36 cellular contexts compared by ENCODE assay signal in genomic region chr12:12147111-12147510, GRCh38.
"Had no signal": no experiment of that assay in that cellular context is flagged by ENCODE, and none has a peak within 500 bp of the region (broad histone marks: within the 10 kb centered on the region; RNA-seq: fewer than 3 reads in every experiment).

No MANE protein-coding gene starts in this region.

- H3K27ac ChIP-seq: adrenal gland, coronary artery, epithelial cell of prostate, esophagus squamous epithelium, heart left ventricle had no signal

- H3K4me3 Mint-ChIP-seq: activated CD4-positive, alpha-beta memory T cell treated with anti-CD3 and anti-CD28 coated beads for 36 hours; activated CD4-positive, alpha-beta T cell treated with anti-CD3 and anti-CD28 coated beads for 36 hours; activated CD4-positive, alpha-beta T cell treated with anti-CD3 and anti-CD28 coated beads, Interleukin-2, amount 10 ng/mL, durations not matched to agents 24 days and 14 days; activated CD8-positive, alpha-beta memory T cell treated with anti-CD3 and anti-CD28 coated beads, Interleukin-2, amount 10 ng/mL, durations not matched to agents 7 days and 5 days; activated CD8-positive, alpha-beta T cell treated with anti-CD3 and anti-CD28 coated beads, Interleukin-2, amount 10 ng/mL, durations not matched to agents 7 days and 5 days; activated naive CD4-positive, alpha-beta T cell treated with anti-CD3 and anti-CD28 coated beads for 36 hours; activated naive CD4-positive, alpha-beta T cell treated with anti-CD3 and anti-CD28 coated beads, Interleukin-2, amount 50 U/mL, for 24 hours; activated naive CD8-positive, alpha-beta T cell treated with anti-CD3 and anti-CD28 coated beads for 36 hours; activated naive CD8-positive, alpha-beta T cell treated with anti-CD3 and anti-CD28 coated beads, Interleukin-2, amount 50 U/mL, for 24 hours; activated T-helper 1 cell treated with anti-CD3 and anti-CD28 coated beads, Interleukin-12 subunit alpha, Interleukin-12 subunit beta, Interleukin-2, Interleukin-4 antibody, amounts not matched to agents 30 ng/mL and 10 ng/mL and 1 ng/mL, durations not matched to agents 14 hours and 24 hours and 36 hours; brain; central memory CD8-positive, alpha-beta T cell; dendritic cell treated with granulocyte-macrophage colony-stimulating factor and Interleukin-4, amounts not matched to agents 40 ng/mL and 50 ng/mL, for 4 days; effector memory CD8-positive, alpha-beta T cell; T-cell; T-helper 1 cell treated with Interleukin-12 subunit alpha and Interleukin-12 subunit beta and Interleukin-4 antibody, amounts not matched to agents 30 μg/mL and 1 μg/mL, for 36 hours; T-helper 2 cell treated with Interferon-gamma antibody and Interleukin-4, amounts not matched to agents 5 μg/mL and 100 μg/mL, for 36 hours had no signal

- DNase-seq: activated CD4-positive, alpha-beta memory T cell treated with anti-CD3 and anti-CD28 coated beads for 36 hours; activated CD4-positive, alpha-beta T cell treated with anti-CD3 and anti-CD28 coated beads for 36 hours; activated CD4-positive, alpha-beta T cell treated with anti-CD3 and anti-CD28 coated beads, Interleukin-2, amount 10 ng/mL, durations not matched to agents 24 days and 14 days; activated CD4-positive, CD25-positive, alpha-beta regulatory T cell; activated CD4-positive, CD25-positive, alpha-beta regulatory T cell treated with anti-CD3 and anti-CD28 coated beads, Interleukin-2, amount 50 U/mL, for 72 hours; activated CD8-positive, alpha-beta memory T cell treated with anti-CD3 and anti-CD28 coated beads, Interleukin-2, amount 10 ng/mL, durations not matched to agents 7 days and 5 days; activated CD8-positive, alpha-beta memory T cell treated with anti-CD3 and anti-CD28 coated beads, Interleukin-2, amount 50 U/mL, for 4 hours; activated CD8-positive, alpha-beta T cell treated with anti-CD3 and anti-CD28 coated beads, Interleukin-2, amount 10 ng/mL, durations not matched to agents 7 days and 5 days; activated effector memory CD4-positive, alpha-beta T cell treated with anti-CD3 and anti-CD28 coated beads, Interleukin-2, amount 50 U/mL, for 16 hours; activated naive CD4-positive, alpha-beta T cell treated with anti-CD3 and anti-CD28 coated beads for 36 hours; activated naive CD8-positive, alpha-beta T cell treated with anti-CD3 and anti-CD28 coated beads for 36 hours; activated naive CD8-positive, alpha-beta T cell treated with anti-CD3 and anti-CD28 coated beads, Interleukin-2, amount 50 U/mL, for 24 hours; activated T-cell treated with anti-CD3 and anti-CD28 coated beads, Interleukin-2, amount 50 U/mL, for 1 hour; activated T-cell treated with anti-CD3 and anti-CD28 coated beads, Interleukin-2, amount 50 U/mL, for 48 hours; adrenal gland; amygdala; aorta; effector CD4-positive, alpha-beta T cell; effector memory CD8-positive, alpha-beta T cell; esophagus squamous epithelium; foreskin fibroblast; glutamatergic neuron; heart left ventricle; SW 1271; T-cell; T1000 had no signal

- H3K4me1 Mint-ChIP-seq: activated CD4-positive, alpha-beta T cell treated with anti-CD3 and anti-CD28 coated beads for 36 hours; activated CD4-positive, alpha-beta T cell treated with anti-CD3 and anti-CD28 coated beads, Interleukin-2, amount 10 ng/mL, durations not matched to agents 24 days and 14 days; activated CD8-positive, alpha-beta memory T cell treated with anti-CD3 and anti-CD28 coated beads, Interleukin-2, amount 10 ng/mL, durations not matched to agents 7 days and 5 days; activated naive CD4-positive, alpha-beta T cell treated with anti-CD3 and anti-CD28 coated beads, Interleukin-2, amount 50 U/mL, for 24 hours; activated naive CD8-positive, alpha-beta T cell treated with anti-CD3 and anti-CD28 coated beads for 36 hours; activated naive CD8-positive, alpha-beta T cell treated with anti-CD3 and anti-CD28 coated beads, Interleukin-2, amount 50 U/mL, for 24 hours; central memory CD8-positive, alpha-beta T cell; T-cell had no signal

- H3K36me3 Mint-ChIP-seq: activated CD8-positive, alpha-beta memory T cell treated with anti-CD3 and anti-CD28 coated beads, Interleukin-2, amount 10 ng/mL, durations not matched to agents 7 days and 5 days; activated naive CD8-positive, alpha-beta T cell treated with anti-CD3 and anti-CD28 coated beads for 36 hours had no signal

- H3K9me3 ChIP-seq: adrenal gland, esophagus squamous epithelium, heart left ventricle had no signal

- H3K9me3 Mint-ChIP-seq: activated CD4-positive, alpha-beta memory T cell treated with anti-CD3 and anti-CD28 coated beads for 36 hours; activated CD4-positive, alpha-beta T cell treated with anti-CD3 and anti-CD28 coated beads, Interleukin-2, amount 10 ng/mL, durations not matched to agents 24 days and 14 days; activated naive CD4-positive, alpha-beta T cell treated with anti-CD3 and anti-CD28 coated beads for 36 hours; activated naive CD4-positive, alpha-beta T cell treated with anti-CD3 and anti-CD28 coated beads, Interleukin-2, amount 50 U/mL, for 24 hours; activated naive CD8-positive, alpha-beta T cell treated with anti-CD3 and anti-CD28 coated beads for 36 hours; activated naive CD8-positive, alpha-beta T cell treated with anti-CD3 and anti-CD28 coated beads, Interleukin-2, amount 50 U/mL, for 24 hours; activated T-helper 1 cell treated with anti-CD3 and anti-CD28 coated beads, Interleukin-12 subunit alpha, Interleukin-12 subunit beta, Interleukin-2, Interleukin-4 antibody, amounts not matched to agents 30 ng/mL and 10 ng/mL and 1 ng/mL, durations not matched to agents 14 hours and 24 hours and 36 hours; activated T-helper 2 cell treated with anti-CD3 and anti-CD28 coated beads, Interferon-gamma antibody, Interleukin-2, Interleukin-4, amounts not matched to agents 10 μg/mL and 5 μg/mL and 100 μg/mL, durations not matched to agents 14 hours and 24 hours and 36 hours; brain; central memory CD8-positive, alpha-beta T cell; dendritic cell treated with granulocyte-macrophage colony-stimulating factor and Interleukin-4, amounts not matched to agents 40 ng/mL and 50 ng/mL, for 4 days; effector memory CD8-positive, alpha-beta T cell; T-cell; T-helper 1 cell treated with Interleukin-12 subunit alpha and Interleukin-12 subunit beta and Interleukin-4 antibody, amounts not matched to agents 30 μg/mL and 1 μg/mL, for 36 hours; T-helper 2 cell treated with Interferon-gamma antibody and Interleukin-4, amounts not matched to agents 5 μg/mL and 100 μg/mL, for 36 hours had no signal

- H3K27me3 Mint-ChIP-seq: activated CD4-positive, alpha-beta memory T cell treated with anti-CD3 and anti-CD28 coated beads for 36 hours; activated CD4-positive, alpha-beta T cell treated with anti-CD3 and anti-CD28 coated beads for 36 hours; activated naive CD4-positive, alpha-beta T cell treated with anti-CD3 and anti-CD28 coated beads, Interleukin-2, amount 50 U/mL, for 24 hours; activated naive CD8-positive, alpha-beta T cell treated with anti-CD3 and anti-CD28 coated beads for 36 hours; activated naive CD8-positive, alpha-beta T cell treated with anti-CD3 and anti-CD28 coated beads, Interleukin-2, amount 50 U/mL, for 24 hours; brain; dendritic cell treated with granulocyte-macrophage colony-stimulating factor and Interleukin-4, amounts not matched to agents 40 ng/mL and 50 ng/mL, for 4 days; T-cell had no signal

- H3K27ac Mint-ChIP-seq: activated CD4-positive, alpha-beta memory T cell treated with anti-CD3 and anti-CD28 coated beads for 36 hours; activated CD4-positive, alpha-beta T cell treated with anti-CD3 and anti-CD28 coated beads for 36 hours; activated CD4-positive, alpha-beta T cell treated with anti-CD3 and anti-CD28 coated beads, Interleukin-2, amount 10 ng/mL, durations not matched to agents 24 days and 14 days; activated CD8-positive, alpha-beta memory T cell treated with anti-CD3 and anti-CD28 coated beads, Interleukin-2, amount 10 ng/mL, durations not matched to agents 7 days and 5 days; activated CD8-positive, alpha-beta T cell treated with anti-CD3 and anti-CD28 coated beads, Interleukin-2, amount 10 ng/mL, durations not matched to agents 7 days and 5 days; activated naive CD4-positive, alpha-beta T cell treated with anti-CD3 and anti-CD28 coated beads for 36 hours; activated naive CD4-positive, alpha-beta T cell treated with anti-CD3 and anti-CD28 coated beads, Interleukin-2, amount 50 U/mL, for 24 hours; activated naive CD8-positive, alpha-beta T cell treated with anti-CD3 and anti-CD28 coated beads for 36 hours; activated naive CD8-positive, alpha-beta T cell treated with anti-CD3 and anti-CD28 coated beads, Interleukin-2, amount 50 U/mL, for 24 hours; activated T-helper 1 cell treated with anti-CD3 and anti-CD28 coated beads, Interleukin-12 subunit alpha, Interleukin-12 subunit beta, Interleukin-2, Interleukin-4 antibody, amounts not matched to agents 30 ng/mL and 10 ng/mL and 1 ng/mL, durations not matched to agents 14 hours and 24 hours and 36 hours; activated T-helper 2 cell treated with anti-CD3 and anti-CD28 coated beads, Interferon-gamma antibody, Interleukin-2, Interleukin-4, amounts not matched to agents 10 μg/mL and 5 μg/mL and 100 μg/mL, durations not matched to agents 14 hours and 24 hours and 36 hours; dendritic cell treated with granulocyte-macrophage colony-stimulating factor and Interleukin-4, amounts not matched to agents 40 ng/mL and 50 ng/mL, for 4 days; effector memory CD8-positive, alpha-beta T cell; T-cell; T-helper 1 cell treated with Interleukin-12 subunit alpha and Interleukin-12 subunit beta and Interleukin-4 antibody, amounts not matched to agents 30 μg/mL and 1 μg/mL, for 36 hours; T-helper 2 cell treated with Interferon-gamma antibody and Interleukin-4, amounts not matched to agents 5 μg/mL and 100 μg/mL, for 36 hours had no signal

- H3K27me3 ChIP-seq: adrenal gland, esophagus squamous epithelium, heart left ventricle had no signal

- H3K4me3 ChIP-seq: adrenal gland, coronary artery, esophagus squamous epithelium, heart left ventricle had no signal

- H3K4me1 ChIP-seq: adrenal gland, esophagus squamous epithelium, heart left ventricle had no signal
